16 cellular contexts compared by ENCODE assay signal in genomic region chr11:109794501-109794900, GRCh38.
"Had no signal": no experiment of that assay in that cellular context is flagged by ENCODE, and none has a peak within 500 bp of the region (broad histone marks: within the 10 kb centered on the region; RNA-seq: fewer than 3 reads in every experiment).

No MANE protein-coding gene starts in this region.

- H3K36me3 Mint-ChIP-seq: memory B cell; stimulated activated effector memory CD8-positive, alpha-beta T cell treated with anti-CD3 and anti-CD28 coated beads, Interleukin-12 subunit alpha, Interleukin-12 subunit beta, amount 100 ng/mL, for 72 hours had no signal

- H3K4me2 ChIP-seq: smooth muscle cell had no signal

- ATAC-seq: stimulated activated effector memory CD8-positive, alpha-beta T cell treated with anti-CD3 and anti-CD28 coated beads, Interleukin-12 subunit alpha, Interleukin-12 subunit beta, amount 100 ng/mL, for 72 hours; T-helper 17 cell had no signal

- H3K9me3 ChIP-seq: left ventricle myocardium inferior, transverse colon had no signal

- H3K9me3 Mint-ChIP-seq: memory B cell had no signal

- H3K4me1 ChIP-seq: left ventricle myocardium inferior, parathyroid adenoma, transverse colon had no signal

- H3K36me3 ChIP-seq: left ventricle myocardium inferior, transverse colon had no signal

- DNase-seq: activated CD4-positive, alpha-beta T cell treated with anti-CD3 and anti-CD28 coated beads, Interleukin-2, amount 50 U/mL, for 4 hours; activated naive CD4-positive, alpha-beta T cell treated with anti-CD3 and anti-CD28 coated beads, Interleukin-2, amount 50 U/mL, for 16 hours; activated T-cell treated with anti-CD3 and anti-CD28 coated beads, Interleukin-2, amount 50 U/mL, for 1 hour; amygdala; left ventricle myocardium inferior; T-helper 17 cell; transverse colon had no signal

- H3K4me3 ChIP-seq: left ventricle myocardium inferior, smooth muscle cell, transverse colon had no signal

- FAIRE-seq: bronchial epithelial cell, colon, endothelial cell of umbilical vein, frontal cortex, keratinocyte had no signal

- H3K4me3 Mint-ChIP-seq: memory B cell; stimulated activated effector memory CD8-positive, alpha-beta T cell treated with anti-CD3 and anti-CD28 coated beads, Interleukin-12 subunit alpha, Interleukin-12 subunit beta, amount 100 ng/mL, for 72 hours; T-helper 17 cell had no signal

- H3K27me3 Mint-ChIP-seq: T-helper 17 cell had no signal

- H3K27ac Mint-ChIP-seq: memory B cell; stimulated activated effector memory CD8-positive, alpha-beta T cell treated with anti-CD3 and anti-CD28 coated beads, Interleukin-12 subunit alpha, Interleukin-12 subunit beta, amount 100 ng/mL, for 72 hours; T-helper 17 cell had no signal

- H3K27ac ChIP-seq: left ventricle myocardium inferior, parathyroid adenoma, transverse colon had no signal

- H3K9ac ChIP-seq: parathyroid adenoma had no signal

- H3K4me1 Mint-ChIP-seq: memory B cell; stimulated activated effector memory CD8-positive, alpha-beta T cell treated with anti-CD3 and anti-CD28 coated beads, Interleukin-12 subunit alpha, Interleukin-12 subunit beta, amount 100 ng/mL, for 72 hours; T-helper 17 cell had no signal

- H3K27me3 ChIP-seq: transverse colon had no signal

- H3K79me2 ChIP-seq: parathyroid adenoma had no signal

- H2AFZ ChIP-seq: parathyroid adenoma had no signal
